Comparison of ENCODE assay signal across 8 cellular contexts in genomic region chr16:15028801-15029698, GRCh38. TPM values are rescaled to one million over a fixed set of nuclear protein-coding genes. Genes with fewer than 3 reads are reported as not detected.
A peak's percentile ranks its signal among the peaks of the same experiment; 100 is the strongest.
DNase-seq lines count a peak whose midpoint lies in the region; ATAC-seq, FAIRE-seq and TF ChIP-seq lines count a peak whose summit lies in the region.
"Not testable (repeated sequence)": the region's sequence is repeated elsewhere in the genome, so short reads cannot be mapped to it uniquely, and the experiment has no call there.

No MANE protein-coding gene starts in this region.

- not testable (repeated sequence) for H3K4me2 ChIP-seq in BLaER1; IMR-90 (ENCODE audit: low read depth, low read length)

- not testable (repeated sequence) for H3K23ac ChIP-seq in IMR-90 (ENCODE audit: low read depth, low read length)

- not testable (repeated sequence) for H3K9me1 ChIP-seq in IMR-90 (ENCODE audit: insufficient read depth, low read length)

- H3K27ac Mint-ChIP-seq in WTC11 (peak overlapping the region; percentile 38; the same call in 1 of the 2 replicates), osteocyte (ENCODE audit: unreplicated experiment) (peak overlapping the region; percentile 75)

- not testable (repeated sequence) for H3K4me3 Mint-ChIP-seq in WTC11; osteocyte (ENCODE audit: unreplicated experiment)

- H3K14ac ChIP-seq in IMR-90 (replicated peaks; ENCODE audit: low read depth, low read length) = not testable (repeated sequence)

- H3K4ac ChIP-seq in IMR-90 (ENCODE audit: low read depth, low read length) = not testable (repeated sequence)

- H3K36me3 Mint-ChIP-seq in WTC11 (peaks cover 48% of the 10 kb centered on the region), osteocyte (ENCODE audit: unreplicated experiment) (peaks cover 70% of the 10 kb centered on the region)

- POLR2A ChIA-PET in IMR-90 (lab: Charles Lee; ENCODE audit: unreplicated experiment); WTC11 (lab: Charles Lee): not testable (repeated sequence)

- H3K9me3 ChIP-seq in BLaER1; IMR-90 (ENCODE audit: control insufficient read depth, insufficient read depth, low read length); suprapubic skin: not testable (repeated sequence)

- not testable (repeated sequence) for ATAC-seq in IMR-90 (ENCODE audit: low read depth); WTC11; left lobe of liver

- H3K18ac ChIP-seq in IMR-90 (ENCODE audit: low read depth, low read length) = not testable (repeated sequence)

- not testable (repeated sequence) for TF ChIP-seq RAD21 in IMR-90 (IDR thresholded peaks at IDR 0.05; ENCODE audit: low read length)

- dilution Hi-C loops in IMR-90 (cut with HindIII; ENCODE audit: low sequenced_read_pairs, unreplicated experiment) = not testable (repeated sequence)

- not testable (repeated sequence) for TF ChIP-seq POLR2A in IMR-90 (IDR thresholded peaks at IDR 0.05; ENCODE audit: low read depth, low read length); suprapubic skin (IDR thresholded peaks at IDR 0.05)

- H3K27me3 Mint-ChIP-seq in WTC11 (ENCODE audit: low read depth); osteocyte (ENCODE audit: unreplicated experiment): not testable (repeated sequence)

- peaks cover 85% of the 10 kb centered on the region for H4K20me1 ChIP-seq in BLaER1
- H4K20me1 ChIP-seq in IMR-90 (ENCODE audit: insufficient read depth, low read length) = peaks cover 40% of the 10 kb centered on the region

- intact Hi-C loops in IMR-90 (cut with micrococcal nuclease) = not testable (repeated sequence)

- in situ Hi-C loops in IMR-90 (cut with MboI; ENCODE audit: low sequenced_read_pairs) = not testable (repeated sequence)

- H4K5ac ChIP-seq in IMR-90 (ENCODE audit: low read depth, low read length) = not testable (repeated sequence)

- peaks cover 80% of the 10 kb centered on the region for H3K36me3 ChIP-seq in BLaER1
- H3K36me3 ChIP-seq in IMR-90 (ENCODE audit: control insufficient read depth, insufficient read depth, low read length) = peaks cover 51% of the 10 kb centered on the region
- peaks cover 35% of the 10 kb centered on the region for H3K36me3 ChIP-seq in bronchial epithelial cell (ENCODE audit: control insufficient read depth, insufficient read depth, low read length)
- H3K36me3 ChIP-seq in suprapubic skin = peaks cover 74% of the 10 kb centered on the region

- TF ChIP-seq EP300 in suprapubic skin (IDR thresholded peaks at IDR 0.05) = not testable (repeated sequence)

- H2BK20ac ChIP-seq in IMR-90 (ENCODE audit: low read depth, low read length) = not testable (repeated sequence)

- not testable (repeated sequence) for BruUV-seq in IMR-90 (replicated peaks; lab: Mats Ljungman, UMichigan)

- H2BK15ac ChIP-seq in IMR-90 (ENCODE audit: low read depth, low read length) = not testable (repeated sequence)

- not testable (repeated sequence) for H3K27me3 ChIP-seq in BLaER1; IMR-90 (ENCODE audit: control insufficient read depth, insufficient read depth, low read length); bronchial epithelial cell (ENCODE audit: control insufficient read depth, insufficient read depth, low read length); suprapubic skin

- 92% methylated on average over 16 of the region's 27 CpGs; no CpG with 5 or more reads in 1 of the 2 experiments for WGBS in IMR-90 (ENCODE audit: extremely low coverage in 2 of 2, insufficient read length in 1 of 2), 2 experiments
- WGBS in suprapubic skin = 92% methylated on average over 20 of the region's 27 CpGs

- peaks cover 9 to 42% of the 10 kb centered on the region in 2 experiments; a peak in 3 of 4 replicates for H3K79me1 ChIP-seq in IMR-90 (ENCODE audit: low read depth in 1 of 2, low read length in 2 of 2)

- peak; percentile 48 for DNase-seq in IMR-90
- not testable (repeated sequence) for DNase-seq in WTC11 (ENCODE audit: low spot score); bronchial epithelial cell (ENCODE audit: low read depth)
- DNase-seq in foreskin fibroblast = peak; percentile 37 to 62
- DNase-seq in left lobe of liver (ENCODE audit: low spot score) = peak; percentile 33
- peak; percentile 85 for DNase-seq in osteocyte (ENCODE audit: extremely low spot score, unreplicated experiment)
- peak in 1 of 2 donors; percentile 59 for DNase-seq in suprapubic skin (ENCODE audit: low spot score in 2 of 2)

- H4K91ac ChIP-seq in IMR-90 (ENCODE audit: insufficient read depth, low read depth, low read length) = not testable (repeated sequence)

- FAIRE-seq in bronchial epithelial cell (lab: Jason Lieb, UNC) = peak; percentile 99

- not testable (repeated sequence) for H2AFZ ChIP-seq in IMR-90 (replicated peaks; ENCODE audit: low read length, poor library complexity)

- H3K4me1 ChIP-seq in BLaER1 = peaks cover 40% of the 10 kb centered on the region
- not testable (repeated sequence) for H3K4me1 ChIP-seq in IMR-90 (ENCODE audit: control insufficient read depth, insufficient read depth, low read length)
- peaks cover 19% of the 10 kb centered on the region for H3K4me1 ChIP-seq in suprapubic skin

- H2AK9ac ChIP-seq in IMR-90 (replicated peaks; ENCODE audit: low read depth, low read length, poor library complexity) = not testable (repeated sequence)

- 0 out of 2 replicates have a peak overlapping the region, but pooled peaks have one; percentile 24 for H3K9ac ChIP-seq in BLaER1
- not testable (repeated sequence) for H3K9ac ChIP-seq in IMR-90 (ENCODE audit: low read depth, low read length)

- not testable (repeated sequence) for H3K56ac ChIP-seq in IMR-90 (ENCODE audit: extremely low read depth, insufficient read depth, low read length)

- TF ChIP-seq CTCF in IMR-90 (conservative IDR thresholded peaks at IDR 0.05; ENCODE audit: low read depth, low read length); WTC11 (IDR thresholded peaks at IDR 0.05); bronchial epithelial cell (IDR thresholded peaks at IDR 0.05; ENCODE audit: insufficient read depth, low read length, severe bottlenecking); foreskin fibroblast (IDR thresholded peaks at IDR 0.05; ENCODE audit: low read depth, low read length); osteocyte (IDR thresholded peaks at IDR 0.05); suprapubic skin (IDR thresholded peaks at IDR 0.05): not testable (repeated sequence)

- H3K27ac ChIP-seq in BLaER1 = 0 out of 2 replicates have a peak overlapping the region, but pooled peaks have one; percentile 35
- H3K27ac ChIP-seq in IMR-90 (ENCODE audit: insufficient read depth, low read length) = not testable (repeated sequence)
- peak overlapping the region; percentile 31 for H3K27ac ChIP-seq in suprapubic skin

- H3K4me1 Mint-ChIP-seq in WTC11 (peaks cover 15% of the 10 kb centered on the region), osteocyte (ENCODE audit: unreplicated experiment) (peaks cover 28% of the 10 kb centered on the region)

- CTCF ChIA-PET in IMR-90 (lab: Yijun Ruan, JAX); WTC11 (lab: Charles Lee): not testable (repeated sequence)

- not testable (repeated sequence) for H2AK5ac ChIP-seq in IMR-90 (ENCODE audit: low read depth, low read length)

- H2BK120ac ChIP-seq in IMR-90 (ENCODE audit: low read depth, low read length) = not testable (repeated sequence)

- H4K8ac ChIP-seq in IMR-90 (ENCODE audit: low read depth in 2 of 2, low read length in 2 of 2) = not testable (repeated sequence)

- not testable (repeated sequence) for H3K4me3 ChIP-seq in BLaER1; IMR-90 (ENCODE audit: insufficient read depth, low read depth, low read length); bronchial epithelial cell (ENCODE audit: low read depth, low read length); foreskin fibroblast (ENCODE audit: low read depth in 1 of 2, low read length in 2 of 2); suprapubic skin

- not testable (repeated sequence) for H2BK5ac ChIP-seq in IMR-90 (ENCODE audit: low read depth, low read length, poor library complexity, severe bottlenecking)

- not testable (repeated sequence) for H3K9me3 Mint-ChIP-seq in WTC11; osteocyte (ENCODE audit: unreplicated experiment)

RNA-seq across cellular contexts. Expression of gene NTAN1, which starts 26.8 kb away (rescaled TPM):
- 54.4 and 66.3 TPM in 2 replicates for total RNA-seq in IMR-90 (2012; rRNA removed)
- polyA plus RNA-seq in IMR-90 (2012; rRNA removed) = 50.5 and 50.6 TPM in 2 replicates
- 30.1 and 38.4 TPM in 2 replicates for polyA plus RNA-seq in IMR-90 (2012; cell fraction: cytosol; rRNA removed)
- polyA plus RNA-seq in IMR-90 (2012; cell fraction: nucleus; rRNA removed; ENCODE audit: low replicate concordance) = 14.5 and 32.8 TPM in 2 replicates
- total RNA-seq in WTC11 (2021) = 33.8 to 39.6 TPM (median 38.0 TPM) in 3 replicates
- 27.6 and 42.0 TPM in 2 replicates for total RNA-seq in bronchial epithelial cell
- 14.6 TPM for total RNA-seq in left lobe of liver
- total RNA-seq in osteocyte = 54.9 and 56.4 TPM in 2 replicates
- 10 to 100 TPM; 41.0 to 59.1 (median 50.1) TPM for total RNA-seq in suprapubic skin

RNA-seq across cellular contexts. Expression of gene PDXDC1, which starts 54.2 kb away (rescaled TPM):
- total RNA-seq in IMR-90 (2012; rRNA removed) = 107 and 117 TPM in 2 replicates
- polyA plus RNA-seq in IMR-90 (2012; rRNA removed) = 55.2 and 68.7 TPM in 2 replicates
- 28.4 and 31.5 TPM in 2 replicates for polyA plus RNA-seq in IMR-90 (2012; cell fraction: cytosol; rRNA removed)
- 64.2 and 200 TPM in 2 replicates for polyA plus RNA-seq in IMR-90 (2012; cell fraction: nucleus; rRNA removed; ENCODE audit: low replicate concordance)
- total RNA-seq in WTC11 (2021) = 106 to 108 TPM (median 107 TPM) in 3 replicates
- 71.9 and 75.1 TPM in 2 replicates for total RNA-seq in bronchial epithelial cell
- total RNA-seq in left lobe of liver = 117 TPM
- 107 and 109 TPM in 2 replicates for total RNA-seq in osteocyte
- 10 to 100 TPM; 37.8 to 81.0 (median 62.4) TPM for total RNA-seq in suprapubic skin
